ENCODE assay signal across 1 cellular context in the genomic region with DNA sequence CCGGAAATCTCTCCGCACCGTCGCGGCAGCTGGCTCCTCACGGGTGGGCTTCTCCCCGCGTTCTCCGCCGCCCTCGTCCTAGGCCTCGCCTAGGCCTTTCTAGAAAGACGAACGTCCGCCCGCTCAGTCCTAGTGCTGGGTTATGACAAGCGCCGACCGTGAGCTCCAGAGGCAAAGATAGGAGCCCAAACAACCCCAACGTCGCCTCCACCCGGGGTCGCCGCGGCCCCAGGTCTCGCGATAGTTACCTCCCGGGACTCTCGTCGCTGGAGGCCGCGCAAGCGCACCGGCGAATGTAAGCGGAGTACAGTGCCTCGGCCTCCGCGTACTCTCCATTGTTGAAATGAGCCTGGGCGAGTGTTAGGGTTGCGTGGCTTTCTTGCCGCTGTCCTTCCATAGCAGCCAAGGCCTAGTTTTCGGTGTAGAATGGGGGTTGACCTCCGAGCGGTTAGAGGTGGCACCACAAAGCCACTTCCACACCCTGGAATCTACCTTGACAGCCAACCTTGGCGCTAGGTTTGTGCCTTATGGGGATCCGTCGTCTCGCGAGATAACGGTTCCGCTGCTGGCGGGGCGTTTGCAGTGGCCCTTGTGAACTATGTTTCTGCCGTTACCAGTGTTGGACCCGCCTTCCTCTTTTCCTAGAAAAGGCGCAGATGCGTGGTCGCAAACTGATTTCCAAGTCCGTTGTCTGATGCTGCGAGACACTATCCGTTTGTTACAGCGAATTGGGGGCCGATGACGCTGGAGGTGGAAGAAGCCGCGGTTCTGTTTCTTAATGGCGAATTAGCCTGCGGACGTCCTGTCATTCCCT.
TF ChIP-seq lines count a peak whose summit lies in the region.

A gene (minus strand): TSS at position 526 of the 814 bp plus-strand sequence. CDS start 129 bp downstream, at position 397.

TF ChIP-seq in HepG2, 621 proteins besides CTCF, POLR2A, EP300 and RAD21 (continued from another document and continues in another):
- TF ChIP-seq, protein P1, sequence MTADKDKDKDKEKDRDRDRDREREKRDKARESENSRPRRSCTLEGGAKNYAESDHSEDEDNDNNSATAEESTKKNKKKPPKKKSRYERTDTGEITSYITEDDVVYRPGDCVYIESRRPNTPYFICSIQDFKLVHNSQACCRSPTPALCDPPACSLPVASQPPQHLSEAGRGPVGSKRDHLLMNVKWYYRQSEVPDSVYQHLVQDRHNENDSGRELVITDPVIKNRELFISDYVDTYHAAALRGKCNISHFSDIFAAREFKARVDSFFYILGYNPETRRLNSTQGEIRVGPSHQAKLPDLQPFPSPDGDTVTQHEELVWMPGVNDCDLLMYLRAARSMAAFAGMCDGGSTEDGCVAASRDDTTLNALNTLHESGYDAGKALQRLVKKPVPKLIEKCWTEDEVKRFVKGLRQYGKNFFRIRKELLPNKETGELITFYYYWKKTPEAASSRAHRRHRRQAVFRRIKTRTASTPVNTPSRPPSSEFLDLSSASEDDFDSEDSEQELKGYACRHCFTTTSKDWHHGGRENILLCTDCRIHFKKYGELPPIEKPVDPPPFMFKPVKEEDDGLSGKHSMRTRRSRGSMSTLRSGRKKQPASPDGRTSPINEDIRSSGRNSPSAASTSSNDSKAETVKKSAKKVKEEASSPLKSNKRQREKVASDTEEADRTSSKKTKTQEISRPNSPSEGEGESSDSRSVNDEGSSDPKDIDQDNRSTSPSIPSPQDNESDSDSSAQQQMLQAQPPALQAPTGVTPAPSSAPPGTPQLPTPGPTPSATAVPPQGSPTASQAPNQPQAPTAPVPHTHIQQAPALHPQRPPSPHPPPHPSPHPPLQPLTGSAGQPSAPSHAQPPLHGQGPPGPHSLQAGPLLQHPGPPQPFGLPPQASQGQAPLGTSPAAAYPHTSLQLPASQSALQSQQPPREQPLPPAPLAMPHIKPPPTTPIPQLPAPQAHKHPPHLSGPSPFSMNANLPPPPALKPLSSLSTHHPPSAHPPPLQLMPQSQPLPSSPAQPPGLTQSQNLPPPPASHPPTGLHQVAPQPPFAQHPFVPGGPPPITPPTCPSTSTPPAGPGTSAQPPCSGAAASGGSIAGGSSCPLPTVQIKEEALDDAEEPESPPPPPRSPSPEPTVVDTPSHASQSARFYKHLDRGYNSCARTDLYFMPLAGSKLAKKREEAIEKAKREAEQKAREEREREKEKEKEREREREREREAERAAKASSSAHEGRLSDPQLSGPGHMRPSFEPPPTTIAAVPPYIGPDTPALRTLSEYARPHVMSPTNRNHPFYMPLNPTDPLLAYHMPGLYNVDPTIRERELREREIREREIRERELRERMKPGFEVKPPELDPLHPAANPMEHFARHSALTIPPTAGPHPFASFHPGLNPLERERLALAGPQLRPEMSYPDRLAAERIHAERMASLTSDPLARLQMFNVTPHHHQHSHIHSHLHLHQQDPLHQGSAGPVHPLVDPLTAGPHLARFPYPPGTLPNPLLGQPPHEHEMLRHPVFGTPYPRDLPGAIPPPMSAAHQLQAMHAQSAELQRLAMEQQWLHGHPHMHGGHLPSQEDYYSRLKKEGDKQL (CRISPR knock-in tag; IDR thresholded peaks at IDR 0.05; ENCODE audit: low read depth) = peak; percentile 9; the same call in 1 of the 2 replicates
- TF ChIP-seq IRF2 (CRISPR knock-in tag; IDR thresholded peaks at IDR 0.05) = peak; percentile 96
- peak; percentile 80; the same call in 1 of the 2 replicates for TF ChIP-seq RFXAP (CRISPR knock-in tag; IDR thresholded peaks at IDR 0.05; ENCODE audit: borderline replicate concordance)
- TF ChIP-seq HMG20B (CRISPR knock-in tag; conservative IDR thresholded peaks at IDR 0.05) = peak; percentile 62; the same call in 1 of the 2 replicates
- peak; percentile 92 for TF ChIP-seq ZNF766 (CRISPR knock-in tag; IDR thresholded peaks at IDR 0.05; ENCODE audit: borderline replicate concordance)
- TF ChIP-seq KAT7 (CRISPR knock-in tag; IDR thresholded peaks at IDR 0.05; ENCODE audit: borderline replicate concordance) = peak; percentile 89
- no peak; the same call in 1 of the 2 replicates for TF ChIP-seq ZNF3 (CRISPR knock-in tag; IDR thresholded peaks at IDR 0.05)
- peak; percentile 81; the same call in 1 of the 2 replicates for TF ChIP-seq CBX5 (CRISPR knock-in tag; IDR thresholded peaks at IDR 0.05; ENCODE audit: borderline replicate concordance)
- TF ChIP-seq, protein P2, sequence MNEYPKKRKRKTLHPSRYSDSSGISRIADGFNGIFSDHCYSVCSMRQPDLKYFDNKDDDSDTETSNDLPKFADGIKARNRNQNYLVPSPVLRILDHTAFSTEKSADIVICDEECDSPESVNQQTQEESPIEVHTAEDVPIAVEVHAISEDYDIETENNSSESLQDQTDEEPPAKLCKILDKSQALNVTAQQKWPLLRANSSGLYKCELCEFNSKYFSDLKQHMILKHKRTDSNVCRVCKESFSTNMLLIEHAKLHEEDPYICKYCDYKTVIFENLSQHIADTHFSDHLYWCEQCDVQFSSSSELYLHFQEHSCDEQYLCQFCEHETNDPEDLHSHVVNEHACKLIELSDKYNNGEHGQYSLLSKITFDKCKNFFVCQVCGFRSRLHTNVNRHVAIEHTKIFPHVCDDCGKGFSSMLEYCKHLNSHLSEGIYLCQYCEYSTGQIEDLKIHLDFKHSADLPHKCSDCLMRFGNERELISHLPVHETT (CRISPR knock-in tag; conservative IDR thresholded peaks at IDR 0.05) = peak; percentile 89
- TF ChIP-seq ZNF607 (CRISPR knock-in tag; IDR thresholded peaks at IDR 0.05; ENCODE audit: borderline replicate concordance) = peak; percentile 91
- no peak for TF ChIP-seq ADNP (CRISPR knock-in tag; IDR thresholded peaks at IDR 0.05)
- TF ChIP-seq MIXL1 (CRISPR knock-in tag; IDR thresholded peaks at IDR 0.05) = no peak; the same call in none of the 2 replicates
- TF ChIP-seq SNAI1 (CRISPR knock-in tag; IDR thresholded peaks at IDR 0.05; ENCODE audit: borderline replicate concordance) = peak; percentile 93
- TF ChIP-seq, protein P3, sequence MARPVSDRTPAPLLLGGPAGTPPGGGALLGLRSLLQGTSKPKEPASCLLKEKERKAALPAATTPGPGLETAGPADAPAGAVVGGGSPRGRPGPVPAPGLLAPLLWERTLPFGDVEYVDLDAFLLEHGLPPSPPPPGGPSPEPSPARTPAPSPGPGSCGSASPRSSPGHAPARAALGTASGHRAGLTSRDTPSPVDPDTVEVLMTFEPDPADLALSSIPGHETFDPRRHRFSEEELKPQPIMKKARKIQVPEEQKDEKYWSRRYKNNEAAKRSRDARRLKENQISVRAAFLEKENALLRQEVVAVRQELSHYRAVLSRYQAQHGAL (CRISPR knock-in tag; IDR thresholded peaks at IDR 0.05; ENCODE audit: not compliant biosample characterization) = no peak
- TF ChIP-seq, protein P4, sequence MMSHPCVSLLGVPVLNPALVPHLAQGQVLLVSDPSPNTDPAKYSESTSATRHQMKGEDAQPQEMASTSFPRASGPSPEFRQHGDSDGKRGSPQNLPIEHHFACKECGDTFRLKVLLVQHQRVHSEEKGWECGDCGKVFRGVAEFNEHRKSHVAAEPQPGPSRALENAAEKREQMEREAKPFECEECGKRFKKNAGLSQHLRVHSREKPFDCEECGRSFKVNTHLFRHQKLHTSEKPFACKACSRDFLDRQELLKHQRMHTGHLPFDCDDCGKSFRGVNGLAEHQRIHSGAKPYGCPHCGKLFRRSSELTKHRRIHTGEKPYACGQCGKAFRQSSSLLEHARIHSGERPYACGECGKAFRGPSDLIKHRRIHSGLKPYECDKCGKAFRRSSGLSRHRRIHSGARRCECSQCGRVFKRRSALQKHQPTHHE (CRISPR knock-in tag; IDR thresholded peaks at IDR 0.05; ENCODE audit: borderline replicate concordance) = peak; percentile 77; the same call in 1 of the 2 replicates
- peak; percentile 34; the same call in 1 of the 2 replicates for TF ChIP-seq KLF9 (CRISPR knock-in tag; IDR thresholded peaks at IDR 0.05; ENCODE audit: low read depth)
- TF ChIP-seq SALL1 (CRISPR knock-in tag; IDR thresholded peaks at IDR 0.05) = peak; percentile 94
- peak; percentile 60; the same call in 1 of the 2 replicates for TF ChIP-seq PAWR (CRISPR knock-in tag; IDR thresholded peaks at IDR 0.05; ENCODE audit: borderline replicate concordance)
- TF ChIP-seq KDM2A (CRISPR knock-in tag; IDR thresholded peaks at IDR 0.05; ENCODE audit: borderline replicate concordance, low read depth) = peak; percentile 99
- no peak for TF ChIP-seq ZNF10 (CRISPR knock-in tag; IDR thresholded peaks at IDR 0.05; ENCODE audit: borderline replicate concordance, low read depth)
- TF ChIP-seq, protein P5, sequence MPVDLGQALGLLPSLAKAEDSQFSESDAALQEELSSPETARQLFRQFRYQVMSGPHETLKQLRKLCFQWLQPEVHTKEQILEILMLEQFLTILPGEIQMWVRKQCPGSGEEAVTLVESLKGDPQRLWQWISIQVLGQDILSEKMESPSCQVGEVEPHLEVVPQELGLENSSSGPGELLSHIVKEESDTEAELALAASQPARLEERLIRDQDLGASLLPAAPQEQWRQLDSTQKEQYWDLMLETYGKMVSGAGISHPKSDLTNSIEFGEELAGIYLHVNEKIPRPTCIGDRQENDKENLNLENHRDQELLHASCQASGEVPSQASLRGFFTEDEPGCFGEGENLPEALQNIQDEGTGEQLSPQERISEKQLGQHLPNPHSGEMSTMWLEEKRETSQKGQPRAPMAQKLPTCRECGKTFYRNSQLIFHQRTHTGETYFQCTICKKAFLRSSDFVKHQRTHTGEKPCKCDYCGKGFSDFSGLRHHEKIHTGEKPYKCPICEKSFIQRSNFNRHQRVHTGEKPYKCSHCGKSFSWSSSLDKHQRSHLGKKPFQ (CRISPR knock-in tag; IDR thresholded peaks at IDR 0.05; ENCODE audit: insufficient replicate concordance) = peak; percentile 58
- TF ChIP-seq, protein P6, sequence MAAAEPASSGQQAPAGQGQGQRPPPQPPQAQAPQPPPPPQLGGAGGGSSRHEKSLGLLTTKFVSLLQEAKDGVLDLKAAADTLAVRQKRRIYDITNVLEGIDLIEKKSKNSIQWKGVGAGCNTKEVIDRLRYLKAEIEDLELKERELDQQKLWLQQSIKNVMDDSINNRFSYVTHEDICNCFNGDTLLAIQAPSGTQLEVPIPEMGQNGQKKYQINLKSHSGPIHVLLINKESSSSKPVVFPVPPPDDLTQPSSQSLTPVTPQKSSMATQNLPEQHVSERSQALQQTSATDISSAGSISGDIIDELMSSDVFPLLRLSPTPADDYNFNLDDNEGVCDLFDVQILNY (CRISPR knock-in tag; conservative IDR thresholded peaks at IDR 0.05) = peak; percentile 93
- peak; percentile 89 for TF ChIP-seq ZEB1 (IDR thresholded peaks at IDR 0.05; ENCODE audit: insufficient replicate concordance, low read depth)
- TF ChIP-seq, protein P7, sequence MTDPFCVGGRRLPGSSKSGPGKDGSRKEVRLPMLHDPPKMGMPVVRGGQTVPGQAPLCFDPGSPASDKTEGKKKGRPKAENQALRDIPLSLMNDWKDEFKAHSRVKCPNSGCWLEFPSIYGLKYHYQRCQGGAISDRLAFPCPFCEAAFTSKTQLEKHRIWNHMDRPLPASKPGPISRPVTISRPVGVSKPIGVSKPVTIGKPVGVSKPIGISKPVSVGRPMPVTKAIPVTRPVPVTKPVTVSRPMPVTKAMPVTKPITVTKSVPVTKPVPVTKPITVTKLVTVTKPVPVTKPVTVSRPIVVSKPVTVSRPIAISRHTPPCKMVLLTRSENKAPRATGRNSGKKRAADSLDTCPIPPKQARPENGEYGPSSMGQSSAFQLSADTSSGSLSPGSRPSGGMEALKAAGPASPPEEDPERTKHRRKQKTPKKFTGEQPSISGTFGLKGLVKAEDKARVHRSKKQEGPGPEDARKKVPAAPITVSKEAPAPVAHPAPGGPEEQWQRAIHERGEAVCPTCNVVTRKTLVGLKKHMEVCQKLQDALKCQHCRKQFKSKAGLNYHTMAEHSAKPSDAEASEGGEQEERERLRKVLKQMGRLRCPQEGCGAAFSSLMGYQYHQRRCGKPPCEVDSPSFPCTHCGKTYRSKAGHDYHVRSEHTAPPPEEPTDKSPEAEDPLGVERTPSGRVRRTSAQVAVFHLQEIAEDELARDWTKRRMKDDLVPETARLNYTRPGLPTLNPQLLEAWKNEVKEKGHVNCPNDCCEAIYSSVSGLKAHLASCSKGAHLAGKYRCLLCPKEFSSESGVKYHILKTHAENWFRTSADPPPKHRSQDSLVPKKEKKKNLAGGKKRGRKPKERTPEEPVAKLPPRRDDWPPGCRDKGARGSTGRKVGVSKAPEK (CRISPR knock-in tag; IDR thresholded peaks at IDR 0.05; ENCODE audit: borderline replicate concordance) = peak; percentile 93; the same call in 1 of the 2 replicates
- no peak; the same call in none of the 2 replicates for TF ChIP-seq HES4 (CRISPR knock-in tag; IDR thresholded peaks at IDR 0.05; ENCODE audit: borderline replicate concordance)
- peak; percentile 83 for TF ChIP-seq CBFB (CRISPR knock-in tag; IDR thresholded peaks at IDR 0.05)
- peak; percentile 97 for TF ChIP-seq HDAC1 (CRISPR knock-in tag; IDR thresholded peaks at IDR 0.05)
- TF ChIP-seq, protein P8, sequence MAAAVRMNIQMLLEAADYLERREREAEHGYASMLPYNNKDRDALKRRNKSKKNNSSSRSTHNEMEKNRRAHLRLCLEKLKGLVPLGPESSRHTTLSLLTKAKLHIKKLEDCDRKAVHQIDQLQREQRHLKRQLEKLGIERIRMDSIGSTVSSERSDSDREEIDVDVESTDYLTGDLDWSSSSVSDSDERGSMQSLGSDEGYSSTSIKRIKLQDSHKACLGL (CRISPR knock-in tag; IDR thresholded peaks at IDR 0.05) = peak; percentile 64; the same call in 1 of the 2 replicates
- TF ChIP-seq DMAP1 (CRISPR knock-in tag; IDR thresholded peaks at IDR 0.05) = peak; percentile 99
- TF ChIP-seq MED1 (CRISPR knock-in tag; IDR thresholded peaks at IDR 0.05) = peak; percentile 47
- TF ChIP-seq ZNF761 (CRISPR knock-in tag; conservative IDR thresholded peaks at IDR 0.05) = 0 out of 2 replicates have a peak, but pooled peaks have one; percentile 60
- TF ChIP-seq AGO2 (optimal IDR thresholded peaks at IDR 0.05; ENCODE audit: low read depth, low read length) = peak; percentile 88
- TF ChIP-seq, protein P9, sequence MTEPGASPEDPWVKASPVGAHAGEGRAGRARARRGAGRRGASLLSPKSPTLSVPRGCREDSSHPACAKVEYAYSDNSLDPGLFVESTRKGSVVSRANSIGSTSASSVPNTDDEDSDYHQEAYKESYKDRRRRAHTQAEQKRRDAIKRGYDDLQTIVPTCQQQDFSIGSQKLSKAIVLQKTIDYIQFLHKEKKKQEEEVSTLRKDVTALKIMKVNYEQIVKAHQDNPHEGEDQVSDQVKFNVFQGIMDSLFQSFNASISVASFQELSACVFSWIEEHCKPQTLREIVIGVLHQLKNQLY (CRISPR knock-in tag; IDR thresholded peaks at IDR 0.05) = peak; percentile 9; the same call in 1 of the 2 replicates
- no peak for TF ChIP-seq ARNT (IDR thresholded peaks at IDR 0.05)
- peak; percentile 87; the same call in 1 of the 2 replicates for TF ChIP-seq ZNF225 (CRISPR knock-in tag; IDR thresholded peaks at IDR 0.05)
- TF ChIP-seq ATF7 (IDR thresholded peaks at IDR 0.05) = no peak
- TF ChIP-seq ATF7 (CRISPR knock-in tag; IDR thresholded peaks at IDR 0.05) = peak; percentile 51; the same call in 1 of the 2 replicates
- peak; percentile 92 for TF ChIP-seq TOE1 (CRISPR knock-in tag; IDR thresholded peaks at IDR 0.05)
- TF ChIP-seq ZMYM2 (CRISPR knock-in tag; IDR thresholded peaks at IDR 0.05) = 0 out of 2 replicates have a peak, but pooled peaks have one; percentile 73
- TF ChIP-seq ZNF205 (CRISPR knock-in tag; IDR thresholded peaks at IDR 0.05) = peak; percentile 92; the same call in 1 of the 2 replicates
- TF ChIP-seq ZZZ3 (CRISPR knock-in tag; IDR thresholded peaks at IDR 0.05; ENCODE audit: borderline replicate concordance) = peak; percentile 97
- no peak for TF ChIP-seq SRSF9 (IDR thresholded peaks at IDR 0.05; ENCODE audit: borderline replicate concordance, insufficient read depth, low read depth, low read length, poor library complexity, severe bottlenecking)
